In genomic region chr10:32332299-32332750, GRCh38 we compare ENCODE assay signal across 1 cellular context.
TF ChIP-seq lines count a peak whose summit lies in the region.

No MANE protein-coding gene starts in this region.

TF ChIP-seq in K562, 482 proteins besides CTCF, POLR2A, EP300 and RAD21 (continued from another document and continues in another):
- TF ChIP-seq ZNF592 (IDR thresholded peaks at IDR 0.05) (peak; percentile 62), GATA2 (CRISPR knock-in tag; IDR thresholded peaks at IDR 0.05) (peak; percentile 66), ZNF561 (CRISPR knock-in tag; conservative IDR thresholded peaks at IDR 0.05) (no peak), MXD1 (CRISPR knock-in tag; IDR thresholded peaks at IDR 0.05; ENCODE audit: borderline replicate concordance, poor library complexity, severe bottlenecking) (no peak), SRSF7 (optimal IDR thresholded peaks at IDR 0.05; ENCODE audit: low read depth, low read length) (no peak), HMBOX1 (IDR thresholded peaks at IDR 0.05) (peak; percentile 42; the same call in 1 of the 2 replicates), NR2C2 (CRISPR knock-in tag; IDR thresholded peaks at IDR 0.05) (no peak), NR2C2 (tag; IDR thresholded peaks at IDR 0.05) (no peak), YBX1 (IDR thresholded peaks at IDR 0.05) (no peak), EP400 (IDR thresholded peaks at IDR 0.05) (peak; percentile 40; the same call in 1 of the 2 replicates), SNIP1 (IDR thresholded peaks at IDR 0.05; ENCODE audit: low read depth) (no peak), L3MBTL2 (IDR thresholded peaks at IDR 0.05) (peak; percentile 56), CBFA2T3 (IDR thresholded peaks at IDR 0.05) (peak; percentile 25), CREM (IDR thresholded peaks at IDR 0.05; ENCODE audit: low read depth) (peak; percentile 69; the same call in 1 of the 2 replicates), ZNF12 (CRISPR knock-in tag; IDR thresholded peaks at IDR 0.05) (0 out of 2 replicates have a peak, but pooled peaks have one; percentile 55), TSC22D4 (tag; IDR thresholded peaks at IDR 0.05) (no peak), ZNF318 (IDR thresholded peaks at IDR 0.05; ENCODE audit: borderline replicate concordance in 1 of 2, low read depth in 1 of 2) (no peak), MGA (IDR thresholded peaks at IDR 0.05) (peak; percentile 25; the same call in 1 of the 2 replicates), ZNF644 (tag; IDR thresholded peaks at IDR 0.05; ENCODE audit: low read depth) (no peak), ATF1 (CRISPR knock-in tag; IDR thresholded peaks at IDR 0.05) (no peak), ATF1 (tag; IDR thresholded peaks at IDR 0.05) (peak; percentile 80), SMARCC2 (IDR thresholded peaks at IDR 0.05; ENCODE audit: low read depth) (no peak), MITF (IDR thresholded peaks at IDR 0.05) (no peak), TEAD1 (CRISPR knock-in tag; IDR thresholded peaks at IDR 0.05) (no peak), ELK1 (CRISPR knock-in tag; IDR thresholded peaks at IDR 0.05) (no peak)
